23 cellular contexts compared by ENCODE assay signal in genomic region chr2:84281510-84281909, GRCh38.
DNase-seq lines count a peak whose midpoint lies in the region; ATAC-seq, FAIRE-seq and TF ChIP-seq lines count a peak whose summit lies in the region.
"Had no signal": no experiment of that assay in that cellular context is flagged by ENCODE, and none has a peak within 500 bp of the region (broad histone marks: within the 10 kb centered on the region; RNA-seq: fewer than 3 reads in every experiment).

No MANE protein-coding gene starts in this region.

- FAIRE-seq in HepG2 (lab: Jason Lieb, UNC) = no peak
- FAIRE-seq: A549, G401.6, GM12891, GM19239 had no signal

- no peak overlapping the region for H3K4me3 ChIP-seq in cardiac muscle cell
- H3K4me3 ChIP-seq in HepG2 (replicated peaks in 1 of 3; ENCODE audit: insufficient read depth in 1 of 3, low read depth in 2 of 3, low read length in 3 of 3) = no peak overlapping the region
- H3K4me3 ChIP-seq: A549, BLaER1 had no signal

- H3K27me3 ChIP-seq in cardiac muscle cell (no peaks in the 10 kb centered on the region), HepG2 (ENCODE audit: control insufficient read depth in 1 of 2, insufficient read depth in 2 of 2, low read length in 2 of 2) (no peaks in the 10 kb centered on the region)
- H3K27me3 ChIP-seq: BE2C, BLaER1 had no signal

- no peak for TF ChIP-seq EP300 in HepG2 (IDR thresholded peaks at IDR 0.05; ENCODE audit: low read depth in 2 of 2, low read length in 2 of 2)
- no peak for TF ChIP-seq EP300 in HepG2 (CRISPR knock-in tag; IDR thresholded peaks at IDR 0.05; ENCODE audit: borderline replicate concordance)

- no peak overlapping the region for H2AFZ ChIP-seq in HepG2 (ENCODE audit: low read length)

- intact Hi-C loops in Right ventricle myocardium inferior (cut with DNase I) = no loop called here
- intact Hi-C loops in HepG2 (cut with micrococcal nuclease; ENCODE audit: unreplicated experiment) = no loop called here

- TF ChIP-seq CTCF in cardiac muscle cell (IDR thresholded peaks at IDR 0.05; ENCODE audit: low read depth, low read length) (no peak), brain (conservative IDR thresholded peaks at IDR 0.05) (no peak), HepG2 (CRISPR knock-in tag; IDR thresholded peaks at IDR 0.05) (no peak)

- no peak overlapping the region for H3K4me3 Mint-ChIP-seq in brain
- H3K4me3 Mint-ChIP-seq: CD14-positive monocyte; CD4-positive, alpha-beta memory T cell; CD4-positive, CD25-positive, alpha-beta regulatory T cell; CD8-positive, alpha-beta memory T cell had no signal

- POLR2A ChIA-PET in HepG2 (lab: Yijun Ruan, JAX) = interaction anchor here (2.1 to 2.5 kb wide), 2 partner anchors 12 to 18 kb away, joined by 8 to 10 read pairs; no protein-coding TSS in a partner anchor

- H4K20me1 ChIP-seq in HepG2 (ENCODE audit: insufficient read depth, low read length) = no peaks in the 10 kb centered on the region
- H4K20me1 ChIP-seq: BLaER1 had no signal

- TF ChIP-seq POLR2A in HepG2 (IDR thresholded peaks at IDR 0.05; ENCODE audit: insufficient read depth in 1 of 2, low read depth in 2 of 2, low read length in 2 of 2) = no peak

- CTCF ChIA-PET in HepG2 (lab: Yijun Ruan, JAX; ENCODE audit: low intra/inter-chr PET ratio, low total read pairs) = no interaction called here

- DNase-seq in cardiac muscle cell (ENCODE audit: low read depth in 1 of 2, low spot score in 1 of 2) (no peak), Right ventricle myocardium inferior (ENCODE audit: missing footprints) (no peak), HepG2 (ENCODE audit: low spot score) (no peak), DMS 273 treated with DMSO at 0.1 percent for 48 hours (lab: John Stamatoyannopoulos, UW) (no peak), NAMALWA (ENCODE audit: low spot score) (no peak)
- DNase-seq: AML-193; BE2C; C1 segment of cervical spinal cord; CD4-positive, alpha-beta memory T cell; CD4-positive, CD25-positive, alpha-beta regulatory T cell; CD8-positive, alpha-beta memory T cell; COR-L47; DMS79 treated with DMSO at 0.1 percent for 48 hours; GF-D8 had no signal

- no peaks in the 10 kb centered on the region for H3K36me3 ChIP-seq in cardiac muscle cell
- H3K36me3 ChIP-seq in HepG2 (replicated peaks in 1 of 2; ENCODE audit: control insufficient read depth in 1 of 2, insufficient read depth in 2 of 2, low read length in 2 of 2) = no peaks in the 10 kb centered on the region
- H3K36me3 ChIP-seq: BE2C, BLaER1 had no signal

- TF ChIP-seq RAD21 in HepG2 (CRISPR knock-in tag; IDR thresholded peaks at IDR 0.05) = no peak

- in situ Hi-C loops in HepG2 (cut with HindIII; ENCODE audit: extremely low pct_ligation_motif_present, low pct_unique_long_range_greater_than_20kb) = no loop called here

- peaks cover 14% of the 10 kb centered on the region for H3K4me1 Mint-ChIP-seq in brain
- H3K4me1 Mint-ChIP-seq: CD14-positive monocyte had no signal

- no peak overlapping the region for H3K4me2 ChIP-seq in HepG2 (ENCODE audit: low read depth, low read length)
- H3K4me2 ChIP-seq: A549, BLaER1 had no signal

- WGBS in HepG2 (ENCODE audit: low lambda C conversion rate) = 88% methylated on average over 3 of the region's 3 CpGs

- H3K27me3 Mint-ChIP-seq in brain = peaks cover 4% of the 10 kb centered on the region

- ATAC-seq in Right ventricle myocardium inferior = no peak
- ATAC-seq in HepG2 = peak; percentile 55
- no peak for ATAC-seq in HG03460 (IDR thresholded peaks at IDR 0.05; ENCODE audit: unreplicated experiment)
- ATAC-seq: A549 had no signal

- no TSS peak for BruUV-seq in HepG2 (replicated peaks; lab: Mats Ljungman, UMichigan)

- H3K9me3 Mint-ChIP-seq in brain = peaks cover 0 to 3% (median 0%) of the 10 kb centered on the region in 5 experiments
- H3K9me3 Mint-ChIP-seq: CD8-positive, alpha-beta memory T cell had no signal

- H3K9me3 ChIP-seq in cardiac muscle cell (ENCODE audit: low read depth) = no peaks in the 10 kb centered on the region
- peaks cover 4% of the 10 kb centered on the region; the same call in 1 of the 2 replicates for H3K9me3 ChIP-seq in HepG2 (ENCODE audit: low read length)
- H3K9me3 ChIP-seq: A549, BE2C, BLaER1 had no signal

- H3K79me2 ChIP-seq in HepG2 (ENCODE audit: insufficient read depth, low read length) = no peaks in the 10 kb centered on the region

- H3K27ac Mint-ChIP-seq in brain = peak overlapping the region in 3 of 5 experiments; percentile 9 to 68 (median 52)
- H3K27ac Mint-ChIP-seq: CD14-positive monocyte; CD4-positive, alpha-beta memory T cell; CD4-positive, CD25-positive, alpha-beta regulatory T cell had no signal

- H3K36me3 Mint-ChIP-seq in brain = no peaks in the 10 kb centered on the region
- H3K36me3 Mint-ChIP-seq: CD14-positive monocyte; CD4-positive, alpha-beta memory T cell; CD4-positive, CD25-positive, alpha-beta regulatory T cell; CD8-positive, alpha-beta memory T cell had no signal

- H3K27ac ChIP-seq in cardiac muscle cell (peak overlapping the region; percentile 70), HepG2 (ENCODE audit: extremely low read length, insufficient read depth, low read length) (no peak overlapping the region)
- H3K27ac ChIP-seq: 22Rv1, A549, BLaER1 had no signal

- peaks cover 11% of the 10 kb centered on the region for H3K4me1 ChIP-seq in cardiac muscle cell (ENCODE audit: low read depth)
- peaks cover 45% of the 10 kb centered on the region for H3K4me1 ChIP-seq in HepG2 (ENCODE audit: insufficient read depth, low read length)
- H3K4me1 ChIP-seq: A549, BE2C had no signal

- no peak overlapping the region for H3K9ac ChIP-seq in HepG2 (ENCODE audit: insufficient read depth, low read depth, low read length)
- H3K9ac ChIP-seq: BLaER1 had no signal

TF ChIP-seq in HepG2, 621 proteins besides CTCF, POLR2A, EP300 and RAD21:
- TF ChIP-seq UBTF (CRISPR knock-in tag; IDR thresholded peaks at IDR 0.05) (no peak), ZNF724P (CRISPR knock-in tag; IDR thresholded peaks at IDR 0.05; ENCODE audit: borderline replicate concordance) (no peak), HNF4A (CRISPR knock-in tag; IDR thresholded peaks at IDR 0.05) (peak; percentile 45), ZNF33A (CRISPR knock-in tag; IDR thresholded peaks at IDR 0.05; ENCODE audit: borderline replicate concordance) (no peak), MXD3 (CRISPR knock-in tag; IDR thresholded peaks at IDR 0.05) (no peak), GATAD1 (CRISPR knock-in tag; IDR thresholded peaks at IDR 0.05) (no peak), FOXC1 (CRISPR knock-in tag; IDR thresholded peaks at IDR 0.05; ENCODE audit: borderline replicate concordance) (0 out of 2 replicates have a peak, but pooled peaks have one; percentile 33), ZNF597 (CRISPR knock-in tag; IDR thresholded peaks at IDR 0.05) (no peak), ZNF549 (CRISPR knock-in tag; IDR thresholded peaks at IDR 0.05) (no peak), TFDP2 (CRISPR knock-in tag; IDR thresholded peaks at IDR 0.05) (no peak), ZMYM4 (CRISPR knock-in tag; IDR thresholded peaks at IDR 0.05) (0 out of 2 replicates have a peak, but pooled peaks have one; percentile 21)
